11 cellular contexts compared by ENCODE assay signal in the genomic region with DNA sequence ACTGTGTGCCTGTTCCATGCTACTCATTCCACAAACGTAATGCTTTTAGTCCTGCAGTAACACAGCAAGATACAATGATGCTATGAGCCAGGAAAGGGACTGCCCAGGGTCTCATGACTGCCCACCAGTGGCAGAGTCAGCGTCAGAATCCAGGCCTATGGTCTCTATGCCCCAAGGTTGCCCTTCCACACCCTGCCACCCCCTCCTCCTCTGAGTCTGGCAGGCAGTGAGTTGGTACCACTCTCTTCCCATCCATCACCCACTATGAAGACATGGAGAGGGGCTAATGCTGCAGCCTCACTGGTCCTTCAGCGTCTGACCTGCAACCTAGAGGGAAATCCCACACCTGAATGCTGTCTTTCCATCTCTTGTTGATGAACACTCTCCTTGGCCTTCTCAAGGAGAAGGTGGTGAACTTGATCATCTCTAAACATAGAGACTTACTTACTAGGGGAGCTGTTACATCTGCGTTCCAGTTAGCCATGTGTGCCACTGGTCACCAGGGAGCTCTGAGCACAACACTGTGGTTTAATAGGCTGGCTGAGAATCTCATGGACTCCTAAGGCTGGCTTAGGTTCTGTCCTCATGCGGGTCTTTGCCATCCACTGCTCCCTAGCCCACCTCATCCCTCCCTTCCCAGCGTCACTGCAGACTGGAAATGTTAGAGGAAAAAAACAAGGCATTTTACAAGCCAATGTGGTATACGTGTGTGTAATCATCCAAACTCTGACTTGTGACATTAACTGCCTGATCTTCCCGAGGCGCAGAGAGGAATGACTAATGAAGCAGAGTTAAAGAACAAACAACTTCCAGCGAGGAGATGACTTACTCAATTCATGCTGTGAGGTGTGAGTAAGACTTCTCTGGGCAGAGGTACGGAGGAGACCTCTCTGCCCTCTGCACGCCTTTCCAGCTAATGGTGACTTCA. TPM values are rescaled to one million over a fixed set of nuclear protein-coding genes. Genes with fewer than 3 reads are reported as not detected.
A peak's percentile ranks its signal among the peaks of the same experiment; 100 is the strongest.
DNase-seq lines count a peak whose midpoint lies in the region; ATAC-seq and TF ChIP-seq lines count a peak whose summit lies in the region.
"Had no signal": no experiment of that assay in that cellular context is flagged by ENCODE, and none has a peak within 500 bp of the region (broad histone marks: within the 10 kb centered on the region; RNA-seq: fewer than 3 reads in every experiment).

No MANE protein-coding gene starts in this region.

- peaks cover 9% of the 10 kb centered on the region for H3K4me1 Mint-ChIP-seq in progenitor cell of endocrine pancreas (ENCODE audit: low read depth)
- H3K4me1 Mint-ChIP-seq: activated CD8-positive, alpha-beta memory T cell treated with anti-CD3 and anti-CD28 coated beads, Interleukin-2, amount 10 ng/mL, durations not matched to agents 7 days and 5 days had no signal

- H3K36me3 Mint-ChIP-seq in progenitor cell of endocrine pancreas (ENCODE audit: insufficient read depth), result peaks cover 2% of the 10 kb centered on the region
- H3K36me3 Mint-ChIP-seq: activated CD8-positive, alpha-beta memory T cell treated with anti-CD3 and anti-CD28 coated beads, Interleukin-2, amount 10 ng/mL, durations not matched to agents 7 days and 5 days had no signal

- DNase-seq in 8988T (peak; percentile 57), HFF-Myc (ENCODE audit: extremely low read depth, low read depth) (peak; percentile 69), astrocyte of the cerebellum (ENCODE audit: low read depth) (peak; percentile 92), glomerular visceral epithelial cell (ENCODE audit: extremely low spot score) (peak; percentile 92), progenitor cell of endocrine pancreas (ENCODE audit: low spot score, unreplicated experiment) (no peak), RPMI8226 (no peak)
- DNase-seq: activated CD8-positive, alpha-beta memory T cell treated with anti-CD3 and anti-CD28 coated beads, Interleukin-2, amount 10 ng/mL, durations not matched to agents 7 days and 5 days; lower lobe of right lung had no signal

- ATAC-seq in HG03457 (IDR thresholded peaks at IDR 0.05; ENCODE audit: unreplicated experiment), result no peak
- no peak for ATAC-seq in GM18867 (IDR thresholded peaks at IDR 0.05; ENCODE audit: unreplicated experiment)
- ATAC-seq: activated CD8-positive, alpha-beta memory T cell treated with anti-CD3 and anti-CD28 coated beads, Interleukin-2, amount 10 ng/mL, durations not matched to agents 7 days and 5 days; lower lobe of right lung had no signal

- TF ChIP-seq CTCF in HFF-Myc (IDR thresholded peaks at IDR 0.05; ENCODE audit: low read depth, low read length, missing control alignments) (no peak), astrocyte of the cerebellum (IDR thresholded peaks at IDR 0.05; ENCODE audit: low read depth, low read length, missing control alignments) (no peak), progenitor cell of endocrine pancreas (IDR thresholded peaks at IDR 0.05; ENCODE audit: unreplicated experiment) (no peak)

- H3K9me3 Mint-ChIP-seq in progenitor cell of endocrine pancreas (ENCODE audit: low read depth), result no peaks in the 10 kb centered on the region

- no peak overlapping the region for H3K4me3 ChIP-seq in HFF-Myc (replicated peaks; ENCODE audit: low read depth, low read length)
- no peak overlapping the region for H3K4me3 ChIP-seq in astrocyte of the cerebellum (ENCODE audit: low read depth, low read length)
- H3K4me3 ChIP-seq: lower lobe of right lung, tibial nerve had no signal

- no peak overlapping the region for H3K27ac Mint-ChIP-seq in progenitor cell of endocrine pancreas
- H3K27ac Mint-ChIP-seq: activated CD8-positive, alpha-beta memory T cell treated with anti-CD3 and anti-CD28 coated beads, Interleukin-2, amount 10 ng/mL, durations not matched to agents 7 days and 5 days had no signal

- no peaks in the 10 kb centered on the region for H3K27me3 Mint-ChIP-seq in progenitor cell of endocrine pancreas
- H3K27me3 Mint-ChIP-seq: activated CD8-positive, alpha-beta memory T cell treated with anti-CD3 and anti-CD28 coated beads, Interleukin-2, amount 10 ng/mL, durations not matched to agents 7 days and 5 days had no signal

- in situ Hi-C loops in astrocyte of the cerebellum (cut with HindIII; ENCODE audit: low sequenced_read_pairs), result no loop called here

- H3K4me3 Mint-ChIP-seq in progenitor cell of endocrine pancreas (ENCODE audit: low read depth), result no peak overlapping the region
- H3K4me3 Mint-ChIP-seq: activated CD8-positive, alpha-beta memory T cell treated with anti-CD3 and anti-CD28 coated beads, Interleukin-2, amount 10 ng/mL, durations not matched to agents 7 days and 5 days had no signal

RNA-seq across cellular contexts. Expression of gene STEAP3, which starts 28.8 kb away (rescaled TPM):
- total RNA-seq in progenitor cell of endocrine pancreas, result 3.9 and 6.8 TPM in 2 replicates

Comparison
In these comparisons a context has a peak if more than half of its experiments do, and no peak if none do; other contexts are left out.
1. DNase-seq: peak in 8988T (single experiment), HFF-Myc (single experiment), astrocyte of the cerebellum (single experiment) and glomerular visceral epithelial cell (single experiment); none in progenitor cell of endocrine pancreas (single experiment) and RPMI8226 (single experiment).